1 cellular context compared by ENCODE assay signal in the genomic region with DNA sequence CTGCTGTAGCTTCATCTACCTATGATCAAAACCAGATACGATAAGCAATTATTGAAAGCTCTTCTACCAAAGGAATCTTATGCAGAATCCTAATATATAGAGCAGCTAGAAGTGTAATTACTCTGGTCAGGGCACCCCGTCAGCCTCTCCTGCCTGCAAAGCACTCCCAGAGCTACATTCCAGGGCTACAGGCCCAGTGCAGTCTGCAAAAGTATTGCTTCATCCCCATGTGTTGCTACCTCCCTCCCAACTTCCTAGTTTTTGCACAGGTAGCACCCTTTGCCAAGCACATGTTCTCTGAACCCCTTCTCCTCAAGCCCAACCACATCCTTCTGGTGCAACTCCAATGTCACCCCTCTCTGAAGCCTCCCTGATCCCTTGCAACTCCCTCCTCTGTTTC.
TF ChIP-seq lines count a peak whose summit lies in the region.

No MANE protein-coding gene starts in this region.

TF ChIP-seq in HepG2, 621 proteins besides CTCF, POLR2A, EP300 and RAD21:
- no peak for TF ChIP-seq NFRKB (IDR thresholded peaks at IDR 0.05)
- TF ChIP-seq, protein P1, sequence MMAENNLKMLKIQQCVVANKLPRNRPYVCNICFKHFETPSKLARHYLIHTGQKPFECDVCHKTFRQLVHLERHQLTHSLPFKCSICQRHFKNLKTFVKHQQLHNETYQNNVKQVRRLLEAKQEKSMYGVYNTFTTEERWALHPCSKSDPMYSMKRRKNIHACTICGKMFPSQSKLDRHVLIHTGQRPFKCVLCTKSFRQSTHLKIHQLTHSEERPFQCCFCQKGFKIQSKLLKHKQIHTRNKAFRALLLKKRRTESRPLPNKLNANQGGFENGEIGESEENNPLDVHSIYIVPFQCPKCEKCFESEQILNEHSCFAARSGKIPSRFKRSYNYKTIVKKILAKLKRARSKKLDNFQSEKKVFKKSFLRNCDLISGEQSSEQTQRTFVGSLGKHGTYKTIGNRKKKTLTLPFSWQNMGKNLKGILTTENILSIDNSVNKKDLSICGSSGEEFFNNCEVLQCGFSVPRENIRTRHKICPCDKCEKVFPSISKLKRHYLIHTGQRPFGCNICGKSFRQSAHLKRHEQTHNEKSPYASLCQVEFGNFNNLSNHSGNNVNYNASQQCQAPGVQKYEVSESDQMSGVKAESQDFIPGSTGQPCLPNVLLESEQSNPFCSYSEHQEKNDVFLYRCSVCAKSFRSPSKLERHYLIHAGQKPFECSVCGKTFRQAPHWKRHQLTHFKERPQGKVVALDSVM (CRISPR knock-in tag; IDR thresholded peaks at IDR 0.05), result no peak
- TF ChIP-seq ATAD3A (CRISPR knock-in tag; IDR thresholded peaks at IDR 0.05), result no peak
- TF ChIP-seq NFYB (CRISPR knock-in tag; IDR thresholded peaks at IDR 0.05), result no peak
- no peak for TF ChIP-seq SMYD3 (CRISPR knock-in tag; IDR thresholded peaks at IDR 0.05)
- no peak for TF ChIP-seq RELA (CRISPR knock-in tag; IDR thresholded peaks at IDR 0.05)
- TF ChIP-seq, protein P2, sequence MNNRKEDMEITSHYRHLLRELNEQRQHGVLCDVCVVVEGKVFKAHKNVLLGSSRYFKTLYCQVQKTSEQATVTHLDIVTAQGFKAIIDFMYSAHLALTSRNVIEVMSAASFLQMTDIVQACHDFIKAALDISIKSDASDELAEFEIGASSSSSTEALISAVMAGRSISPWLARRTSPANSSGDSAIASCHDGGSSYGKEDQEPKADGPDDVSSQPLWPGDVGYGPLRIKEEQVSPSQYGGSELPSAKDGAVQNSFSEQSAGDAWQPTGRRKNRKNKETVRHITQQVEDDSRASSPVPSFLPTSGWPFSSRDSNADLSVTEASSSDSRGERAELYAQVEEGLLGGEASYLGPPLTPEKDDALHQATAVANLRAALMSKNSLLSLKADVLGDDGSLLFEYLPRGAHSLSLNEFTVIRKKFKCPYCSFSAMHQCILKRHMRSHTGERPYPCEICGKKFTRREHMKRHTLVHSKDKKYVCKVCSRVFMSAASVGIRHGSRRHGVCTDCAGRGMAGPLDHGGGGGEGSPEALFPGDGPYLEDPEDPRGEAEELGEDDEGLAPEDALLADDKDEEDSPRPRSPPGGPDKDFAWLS (CRISPR knock-in tag; IDR thresholded peaks at IDR 0.05; ENCODE audit: borderline replicate concordance), result no peak
- no peak for TF ChIP-seq ZNF432 (CRISPR knock-in tag; IDR thresholded peaks at IDR 0.05; ENCODE audit: borderline replicate concordance)
- no peak for TF ChIP-seq KAT8 (CRISPR knock-in tag; IDR thresholded peaks at IDR 0.05)
- no peak for TF ChIP-seq SYNCRIP (IDR thresholded peaks at IDR 0.05; ENCODE audit: insufficient read depth, low read depth, low read length)
- TF ChIP-seq ZNF782 (CRISPR knock-in tag; IDR thresholded peaks at IDR 0.05; ENCODE audit: borderline replicate concordance), result no peak
- TF ChIP-seq ARNTL (CRISPR knock-in tag; IDR thresholded peaks at IDR 0.05), result no peak
- TF ChIP-seq PCBP2 (optimal IDR thresholded peaks at IDR 0.05; ENCODE audit: low read depth, low read length, poor library complexity, severe bottlenecking), result no peak
- TF ChIP-seq BRD4 (CRISPR knock-in tag; IDR thresholded peaks at IDR 0.05), result no peak
- no peak for TF ChIP-seq ZNF10 (CRISPR knock-in tag; IDR thresholded peaks at IDR 0.05; ENCODE audit: borderline replicate concordance, low read depth)
- TF ChIP-seq ZBTB8A (CRISPR knock-in tag; IDR thresholded peaks at IDR 0.05; ENCODE audit: borderline replicate concordance, low read depth), result no peak
- no peak for TF ChIP-seq FOXM1 (CRISPR knock-in tag; IDR thresholded peaks at IDR 0.05)
- no peak for TF ChIP-seq FOXK1 (CRISPR knock-in tag; IDR thresholded peaks at IDR 0.05; ENCODE audit: borderline replicate concordance, low read depth)
TF ChIP-seq in HepG2: peak in this region for 0.
